In genomic region chr6:90158945-90159344, GRCh38 we compare ENCODE assay signal across 1 cellular context.
TF ChIP-seq lines count a peak whose summit lies in the region.

No MANE protein-coding gene starts in this region.

TF ChIP-seq in neural cell, 6 proteins besides CTCF, POLR2A, EP300 and RAD21 (continued from another document):
- TF ChIP-seq REST (IDR thresholded peaks at IDR 0.05; ENCODE audit: borderline replicate concordance) (no peak), POLR2AphosphoS5 (IDR thresholded peaks at IDR 0.05) (no peak), MXI1 (conservative IDR thresholded peaks at IDR 0.05; ENCODE audit: poor library complexity, severe bottlenecking) (no peak)
